In genomic region chr13:83622422-83622784, GRCh38 we compare ENCODE assay signal across 20 cellular contexts.
"Had no signal": no experiment of that assay in that cellular context is flagged by ENCODE, and none has a peak within 500 bp of the region (broad histone marks: within the 10 kb centered on the region; RNA-seq: fewer than 3 reads in every experiment).

No MANE protein-coding gene starts in this region.

- H3K4me1 Mint-ChIP-seq: endodermal cell, nephron progenitor cell, T-helper 17 cell had no signal

- H3K27ac Mint-ChIP-seq: dendritic cell treated with granulocyte-macrophage colony-stimulating factor and Interleukin-4, amounts not matched to agents 40 ng/mL and 50 ng/mL, for 4 days; endodermal cell; nephron progenitor cell; T-helper 17 cell had no signal

- H3K9me3 Mint-ChIP-seq: endodermal cell had no signal

- FAIRE-seq: kidney, pancreas had no signal

- H3K9me3 ChIP-seq: esophagus squamous epithelium, gastrocnemius medialis, pancreas, thoracic aorta had no signal

- H3K4me3 ChIP-seq: esophagus squamous epithelium, gastrocnemius medialis, heart right ventricle, pancreas, stomach, thoracic aorta had no signal

- H3K4me3 Mint-ChIP-seq: dendritic cell treated with granulocyte-macrophage colony-stimulating factor and Interleukin-4, amounts not matched to agents 40 ng/mL and 50 ng/mL, for 4 days; endodermal cell; nephron progenitor cell; T-helper 17 cell had no signal

- ATAC-seq: gastrocnemius medialis, heart right ventricle, left ventricle myocardium superior, pancreas, T-helper 17 cell had no signal

- H3K27me3 ChIP-seq: esophagus squamous epithelium, gastrocnemius medialis, heart right ventricle, pancreas, stomach had no signal

- H3K27me3 Mint-ChIP-seq: dendritic cell treated with granulocyte-macrophage colony-stimulating factor and Interleukin-4, amounts not matched to agents 40 ng/mL and 50 ng/mL, for 4 days; T-helper 17 cell had no signal

- DNase-seq: activated CD4-positive, alpha-beta T cell treated with anti-CD3 and anti-CD28 coated beads, Interleukin-2, amount 50 U/mL, for 4 hours; activated CD4-positive, CD25-positive, alpha-beta regulatory T cell; activated naive CD4-positive, alpha-beta T cell treated with anti-CD3 and anti-CD28 coated beads, Interleukin-2, amount 50 U/mL, for 16 hours; activated T-cell treated with anti-CD3 and anti-CD28 coated beads, Interleukin-2, amount 50 U/mL, for 1 hour; amygdala; central memory CD4-positive, alpha-beta T cell; endodermal cell; esophagus squamous epithelium; gastrocnemius medialis; heart right ventricle; kidney; left ventricle myocardium superior; mesendoderm; nephron progenitor cell; pancreas; stimulated activated CD4-positive, alpha-beta T cell treated with anti-CD3 and anti-CD28 coated beads, Interleukin-4, amount 100 ng/mL, for 24 hours; stomach; T-helper 17 cell had no signal

- H3K36me3 ChIP-seq: esophagus squamous epithelium, gastrocnemius medialis, heart right ventricle, pancreas, stomach, thoracic aorta had no signal

- H3K4me1 ChIP-seq: esophagus squamous epithelium, gastrocnemius medialis, heart right ventricle, pancreas, stomach had no signal
